ENCODE assay signal across 10 cellular contexts in the genomic region with DNA sequence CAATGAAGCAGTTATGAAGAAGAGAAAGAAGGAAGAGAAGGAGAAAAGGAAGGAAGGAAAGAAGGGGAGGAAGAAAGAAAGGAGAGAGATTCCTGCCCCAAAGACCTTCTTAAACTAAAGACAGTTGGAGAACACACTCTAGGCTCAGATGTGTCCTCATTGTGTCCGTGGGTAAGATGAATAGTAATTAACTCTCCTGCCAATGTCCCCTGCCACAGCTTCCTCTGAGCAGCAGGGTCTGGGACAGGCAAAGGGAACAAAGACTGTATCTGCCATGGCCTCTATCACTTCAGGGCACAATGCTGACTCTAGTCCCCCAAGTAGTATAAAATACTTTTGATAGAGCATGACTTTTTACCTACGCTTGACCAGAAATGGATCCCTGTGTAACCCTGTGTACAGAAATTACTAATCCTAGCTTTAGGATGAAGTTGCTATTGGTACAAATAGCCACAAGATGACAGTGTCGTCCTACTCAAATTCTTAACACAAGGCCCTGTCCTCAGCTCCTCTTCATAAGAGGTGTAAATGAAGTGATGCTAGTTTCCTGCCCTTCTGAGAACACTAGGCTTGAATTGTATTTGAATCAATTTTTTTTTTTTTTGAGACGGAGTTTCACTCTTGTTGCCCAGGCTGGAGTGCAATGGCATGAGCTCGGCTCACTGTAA.
DNase-seq lines count a peak whose midpoint lies in the region; ATAC-seq and TF ChIP-seq lines count a peak whose summit lies in the region.
"Had no signal": no experiment of that assay in that cellular context is flagged by ENCODE, and none has a peak within 500 bp of the region (broad histone marks: within the 10 kb centered on the region; RNA-seq: fewer than 3 reads in every experiment).

No MANE protein-coding gene starts in this region.

- ATAC-seq in GM18517 (IDR thresholded peaks at IDR 0.05; ENCODE audit: unreplicated experiment) (peak; percentile 61), HG03095 (IDR thresholded peaks at IDR 0.05; ENCODE audit: unreplicated experiment) (no peak), HG03342 (IDR thresholded peaks at IDR 0.05; ENCODE audit: unreplicated experiment) (no peak)

- peak; percentile 82 for DNase-seq in AG08395 (ENCODE audit: low spot score)
- DNase-seq in NCI-H128 (lab: John Stamatoyannopoulos, UW; ENCODE audit: unreplicated experiment) = peak; percentile 44
- DNase-seq in SIG-M5 (lab: John Stamatoyannopoulos, UW) = peak; percentile 28
- peak; percentile 83 for DNase-seq in fibroblast of pulmonary artery (ENCODE audit: low read depth)
- DNase-seq in neural crest cell (ENCODE audit: low read depth, low spot score) = no peak

- TF ChIP-seq CTCF in fibroblast of pulmonary artery (IDR thresholded peaks at IDR 0.05; ENCODE audit: low read length, missing control alignments) (peak; percentile 91), neural crest cell (conservative IDR thresholded peaks at IDR 0.05) (peak; percentile 73)

- H3K4me3 Mint-ChIP-seq in neural crest cell = no peak overlapping the region
- H3K4me3 Mint-ChIP-seq: dendritic cell treated with granulocyte-macrophage colony-stimulating factor and Interleukin-4, amounts not matched to agents 40 ng/mL and 50 ng/mL, for 4 days; stimulated activated naive CD8-positive, alpha-beta T cell treated with anti-CD3 and anti-CD28 coated beads, Interleukin-15, Interleukin-2, amounts not matched to agents 100 ng/mL and 50 ng/mL, for 24 hours had no signal

- no peak overlapping the region for H3K4me3 ChIP-seq in fibroblast of pulmonary artery (replicated peaks; ENCODE audit: low read depth, low read length)

- no peaks in the 10 kb centered on the region for H3K36me3 Mint-ChIP-seq in neural crest cell (ENCODE audit: low read depth)

- H3K9me3 Mint-ChIP-seq in neural crest cell = no peaks in the 10 kb centered on the region
- H3K9me3 Mint-ChIP-seq: dendritic cell treated with granulocyte-macrophage colony-stimulating factor and Interleukin-4, amounts not matched to agents 40 ng/mL and 50 ng/mL, for 4 days; stimulated activated naive CD8-positive, alpha-beta T cell treated with anti-CD3 and anti-CD28 coated beads, Interleukin-15, Interleukin-2, amounts not matched to agents 100 ng/mL and 50 ng/mL, for 24 hours had no signal

- H3K27me3 Mint-ChIP-seq in neural crest cell (ENCODE audit: low read depth) = peaks cover 4% of the 10 kb centered on the region
- H3K27me3 Mint-ChIP-seq: dendritic cell treated with granulocyte-macrophage colony-stimulating factor and Interleukin-4, amounts not matched to agents 40 ng/mL and 50 ng/mL, for 4 days; stimulated activated naive CD8-positive, alpha-beta T cell treated with anti-CD3 and anti-CD28 coated beads, Interleukin-15, Interleukin-2, amounts not matched to agents 100 ng/mL and 50 ng/mL, for 24 hours had no signal

- no peak overlapping the region for H3K27ac Mint-ChIP-seq in neural crest cell (ENCODE audit: unreplicated experiment)
- H3K27ac Mint-ChIP-seq: dendritic cell treated with granulocyte-macrophage colony-stimulating factor and Interleukin-4, amounts not matched to agents 40 ng/mL and 50 ng/mL, for 4 days; stimulated activated naive CD8-positive, alpha-beta T cell treated with anti-CD3 and anti-CD28 coated beads, Interleukin-15, Interleukin-2, amounts not matched to agents 100 ng/mL and 50 ng/mL, for 24 hours had no signal

- no peaks in the 10 kb centered on the region for H3K4me1 Mint-ChIP-seq in neural crest cell
